1 cellular context compared by ENCODE assay signal in genomic region chr6:55927713-55928112, GRCh38.
TF ChIP-seq lines count a peak whose summit lies in the region.
"Not testable (repeated sequence)": the region's sequence is repeated elsewhere in the genome, so short reads cannot be mapped to it uniquely, and the experiment has no call there.

No MANE protein-coding gene starts in this region.

- CTCF ChIA-PET in HEK293 (lab: Yijun Ruan, JAX) = not testable (repeated sequence)

- POLR2A ChIA-PET in HEK293 (lab: Yijun Ruan, JAX) = not testable (repeated sequence)

- not testable (repeated sequence) for H3K27ac ChIP-seq in HEK293 (ENCODE audit: extremely low read depth, low read depth, low read length)

- not testable (repeated sequence) for TF ChIP-seq CTCF in HEK293 (tag by site-specific recombination; IDR thresholded peaks at IDR 0.05)

- not testable (repeated sequence) for H3K36me3 ChIP-seq in HEK293 (ENCODE audit: control insufficient read depth in 2 of 2, insufficient read depth in 1 of 2, low read length in 2 of 2)

- H3K9me3 ChIP-seq in HEK293 (ENCODE audit: control insufficient read depth, insufficient read depth, low read depth, low read length) = not testable (repeated sequence)

- not testable (repeated sequence) for H3K4me3 ChIP-seq in HEK293 (ENCODE audit: low read depth, low read length)

- not testable (repeated sequence) for H3K4me1 ChIP-seq in HEK293 (ENCODE audit: control insufficient read depth, insufficient read depth, low read length)

TF ChIP-seq in HEK293, 187 proteins besides CTCF, POLR2A, EP300 and RAD21:
- TF ChIP-seq ZNF146 (tag by site-specific recombination; IDR thresholded peaks at IDR 0.05) = peak; percentile 93
TF ChIP-seq in HEK293: peak in this region for 1; not testable (repeated sequence) for 186.
